ENCODE assay signal across 26 cellular contexts in genomic region chr6:134956676-134957075, GRCh38. TPM values are rescaled to one million over a fixed set of nuclear protein-coding genes. Genes with fewer than 3 reads are reported as not detected.
"Had no signal": no experiment of that assay in that cellular context is flagged by ENCODE, and none has a peak within 500 bp of the region (broad histone marks: within the 10 kb centered on the region; RNA-seq: fewer than 3 reads in every experiment).

No MANE protein-coding gene starts in this region.

- H3K4me1 ChIP-seq: gastrocnemius medialis, heart right ventricle, left ventricle myocardium inferior, lower lobe of right lung, neural progenitor cell, right atrium auricular region, sigmoid colon, suprapubic skin, thyroid gland, upper lobe of right lung, vagina had no signal

- H3K36me3 ChIP-seq: lower lobe of right lung, ovary, right atrium auricular region, thyroid gland had no signal

- DNase-seq: cortex of kidney; dorsolateral prefrontal cortex; effector CD8-positive, alpha-beta T cell; gastrocnemius medialis; heart right ventricle; hypothalamus; kidney; left cardiac atrium; left ventricle myocardium inferior; lower lobe of right lung; mesenchymal stem cell; midbrain; nucleus accumbens; ovary; sigmoid colon; stimulated activated CD4-positive, alpha-beta T cell treated with anti-CD3 and anti-CD28 coated beads, Interleukin-4, amount 100 ng/mL, for 4 hours; stimulated activated naive B cell treated with anti-CD40 and anti-IgM and Interleukin-4, amounts not matched to agents 10 μg/mL and 1 μg/mL and 100 μg/mL, for 72 hours; thyroid gland; upper lobe of right lung had no signal

- H3K27ac ChIP-seq: dorsolateral prefrontal cortex, gastrocnemius medialis, heart right ventricle, left ventricle myocardium inferior, lower lobe of right lung, neural progenitor cell, ovary, right atrium auricular region, sigmoid colon, skin epidermis, suprapubic skin, thyroid gland, upper lobe of right lung, vagina had no signal

- ATAC-seq: heart right ventricle; left cardiac atrium; lower lobe of right lung; natural killer cell treated with Interleukin-12 subunit alpha and Interleukin-12 subunit beta and Interleukin-15 and Interleukin-18, amount 100 ng/mL, for 72 hours; upper lobe of right lung had no signal

- H3K4me2 ChIP-seq: neural progenitor cell had no signal

- H2AFZ ChIP-seq: neural progenitor cell had no signal

- H3K27me3 Mint-ChIP-seq: natural killer cell treated with Interleukin-12 subunit alpha and Interleukin-12 subunit beta and Interleukin-15 and Interleukin-18, amount 100 ng/mL, for 72 hours; stimulated activated naive B cell treated with anti-CD40 and anti-IgM and Interleukin-4, amounts not matched to agents 10 μg/mL and 1 μg/mL and 100 μg/mL, for 72 hours had no signal

- H3K4me1 Mint-ChIP-seq: neural progenitor cell; stimulated activated naive B cell treated with anti-CD40 and anti-IgM and Interleukin-4, amounts not matched to agents 10 μg/mL and 1 μg/mL and 100 μg/mL, for 72 hours had no signal

- H3K9me3 ChIP-seq: lower lobe of right lung, ovary, suprapubic skin, thyroid gland, upper lobe of right lung, vagina had no signal

- H3K4me3 ChIP-seq: dorsolateral prefrontal cortex, gastrocnemius medialis, heart right ventricle, left ventricle myocardium inferior, lower lobe of right lung, neural progenitor cell, ovary, right atrium auricular region, sigmoid colon, skin epidermis, suprapubic skin, thyroid gland, upper lobe of right lung, vagina had no signal

- H3K27me3 ChIP-seq: dorsolateral prefrontal cortex, gastrocnemius medialis, heart right ventricle, neural progenitor cell, ovary, right atrium auricular region, sigmoid colon, suprapubic skin, thyroid gland, upper lobe of right lung, vagina had no signal

- H3K9ac ChIP-seq: neural progenitor cell had no signal

- H3K4me3 Mint-ChIP-seq: natural killer cell treated with Interleukin-12 subunit alpha and Interleukin-12 subunit beta and Interleukin-15 and Interleukin-18, amount 100 ng/mL, for 72 hours; neural progenitor cell; stimulated activated naive B cell treated with anti-CD40 and anti-IgM and Interleukin-4, amounts not matched to agents 10 μg/mL and 1 μg/mL and 100 μg/mL, for 72 hours had no signal

- H3K27ac Mint-ChIP-seq: natural killer cell treated with Interleukin-12 subunit alpha and Interleukin-12 subunit beta and Interleukin-15 and Interleukin-18, amount 100 ng/mL, for 72 hours; neural progenitor cell; stimulated activated naive B cell treated with anti-CD40 and anti-IgM and Interleukin-4, amounts not matched to agents 10 μg/mL and 1 μg/mL and 100 μg/mL, for 72 hours had no signal

- H3K9me3 Mint-ChIP-seq: natural killer cell treated with Interleukin-12 subunit alpha and Interleukin-12 subunit beta and Interleukin-15 and Interleukin-18, amount 100 ng/mL, for 72 hours had no signal

RNA-seq across cellular contexts. Expression of gene ALDH8A1, which starts 6.8 kb away (rescaled TPM):
- total RNA-seq: fibroblast of villous mesenchyme, vagina had no signal
